Comparison of ENCODE assay signal across 1 cellular context in the genomic region with DNA sequence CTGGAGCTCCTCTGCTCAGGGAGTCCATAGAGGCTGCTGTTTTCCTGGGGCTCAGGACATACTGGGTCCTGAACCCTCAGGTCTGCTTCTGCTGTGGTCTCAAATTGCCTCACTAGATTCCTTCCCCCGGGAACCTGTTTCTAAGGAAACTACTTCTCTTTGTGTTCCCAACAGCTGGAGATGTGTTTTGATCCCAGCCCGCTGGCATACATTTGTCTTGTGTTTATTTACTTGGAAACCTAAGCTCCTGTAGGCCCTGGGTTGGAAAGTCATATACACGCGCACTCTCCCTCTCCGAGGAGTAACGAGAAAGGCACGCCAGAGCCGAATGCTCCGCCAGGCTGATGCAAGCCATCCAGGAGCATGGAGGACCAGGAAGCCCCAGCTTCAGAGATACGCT.
TF ChIP-seq lines count a peak whose summit lies in the region.

No MANE protein-coding gene starts in this region.

TF ChIP-seq in H1, 55 proteins besides CTCF, POLR2A, EP300 and RAD21:
- TF ChIP-seq TAF1 (IDR thresholded peaks at IDR 0.05; ENCODE audit: low read depth, low read length) = 0 out of 2 replicates have a peak, but pooled peaks have one; percentile 37
- TF ChIP-seq BACH1 (IDR thresholded peaks at IDR 0.05; ENCODE audit: low read length) = no peak
